8 cellular contexts compared by ENCODE assay signal in genomic region chr5:115262066-115262404, GRCh38. TPM values are rescaled to one million over a fixed set of nuclear protein-coding genes. Genes with fewer than 3 reads are reported as not detected.
DNase-seq lines count a peak whose midpoint lies in the region; ATAC-seq and TF ChIP-seq lines count a peak whose summit lies in the region.

No MANE protein-coding gene starts in this region.

- DNase-seq in amniotic stem cell (lab: John Stamatoyannopoulos, UW) (peak; percentile 12), immature natural killer cell (peak in 1 of 3 donors; percentile 1), stomach (no peak), NCI-H1092 treated with DMSO at 0.1 percent for 48 hours (lab: John Stamatoyannopoulos, UW) (no peak), NCI-H510A treated with DMSO at 0.1 percent for 48 hours (lab: John Stamatoyannopoulos, UW) (no peak)

- H3K9me3 Mint-ChIP-seq in IgD-negative memory B cell: no peaks in the 10 kb centered on the region
- H3K9me3 Mint-ChIP-seq in immature natural killer cell: peaks cover 0 to 2% (median 0%) of the 10 kb centered on the region in 6 donors

- peak overlapping the region; percentile 55 for H3K4me3 ChIP-seq in GM12875 (ENCODE audit: low read depth, low read length)
- peak overlapping the region; percentile 77 to 96 (median 89) for H3K4me3 ChIP-seq in stomach

- H3K4me1 Mint-ChIP-seq in IgD-negative memory B cell: peaks cover 17 to 43% (median 42%) of the 10 kb centered on the region in 3 donors
- peaks cover 50 to 66% of the 10 kb centered on the region in 2 donors for H3K4me1 Mint-ChIP-seq in immature natural killer cell

- H3K27ac Mint-ChIP-seq in IgD-negative memory B cell (peak overlapping the region; percentile 34 to 98 (median 98)), immature natural killer cell (peak overlapping the region; percentile 68 to 95 (median 92))

- H3K27me3 Mint-ChIP-seq in IgD-negative memory B cell (no peaks in the 10 kb centered on the region), immature natural killer cell (ENCODE audit: low read depth in 3 of 3) (peaks cover 0 to 3% (median 2%) of the 10 kb centered on the region in 3 donors)

- no peak for TF ChIP-seq POLR2A in stomach (IDR thresholded peaks at IDR 0.05)

- no peak for TF ChIP-seq EP300 in stomach (IDR thresholded peaks at IDR 0.05)

- no peaks in the 10 kb centered on the region for H3K36me3 Mint-ChIP-seq in IgD-negative memory B cell
- H3K36me3 Mint-ChIP-seq in immature natural killer cell: peaks cover 0 to 3% (median 0%) of the 10 kb centered on the region in 3 donors

- H3K36me3 ChIP-seq in stomach: peaks cover 0 to 16% (median 9%) of the 10 kb centered on the region in 4 donors

- intact Hi-C loops in stomach (cut with DNase I; ENCODE audit: low total_unique reads): no loop called here

- peaks cover 11 to 52% (median 34%) of the 10 kb centered on the region in 4 donors for H3K4me1 ChIP-seq in stomach

- no peaks in the 10 kb centered on the region for H3K9me3 ChIP-seq in stomach

- H3K4me3 Mint-ChIP-seq in IgD-negative memory B cell (peak overlapping the region; percentile 91 to 100 (median 97)), immature natural killer cell (peak overlapping the region; percentile 91 to 99 (median 93))

- ATAC-seq in GM21723 (IDR thresholded peaks at IDR 0.05; ENCODE audit: unreplicated experiment): peak; percentile 48

- TF ChIP-seq CTCF in GM12875 (IDR thresholded peaks at IDR 0.05; ENCODE audit: borderline replicate concordance, insufficient read depth, low read depth, low read length) (no peak), stomach (IDR thresholded peaks at IDR 0.05) (no peak)

- 1 to 2% (median 2%) methylated on average over 9 of the region's 9 CpGs for WGBS in stomach, 5 donors

- H3K27ac ChIP-seq in stomach: peak overlapping the region in 4 of 5 donors; percentile 85 to 92 (median 90)

- H3K27me3 ChIP-seq in stomach: no peaks in the 10 kb centered on the region

RNA-seq across cellular contexts. Expression of gene PGGT1B, which starts 0.6 kb away (rescaled TPM):
- polyA plus RNA-seq in IgD-negative memory B cell (13.3 TPM), immature natural killer cell (10 to 100 TPM; 11.2 to 18.0 (median 16.6) TPM), stomach (1 to 10 TPM; 2.4 to 5.0 (median 3.7) TPM)
- 10 to 100 TPM in 2 of 5 donors, 1 to 10 TPM in 3; 2.9 to 62.5 (median 7.5) TPM for total RNA-seq in stomach

RNA-seq across cellular contexts. Expression of gene CCDC112, which starts 34.4 kb away (rescaled TPM):
- polyA plus RNA-seq in IgD-negative memory B cell (10.8 TPM), immature natural killer cell (1 to 10 TPM; 3.2 to 4.6 (median 3.7) TPM), stomach (1 to 10 TPM; 5.2 to 8.1 (median 5.7) TPM)
- 10 to 100 TPM in 2 of 5 donors, 1 to 10 TPM in 3; 5.9 to 70.1 (median 7.0) TPM for total RNA-seq in stomach
